In genomic region chr2:192413812-192414424, GRCh38 we compare ENCODE assay signal across 21 cellular contexts.
"Had no signal": no experiment of that assay in that cellular context is flagged by ENCODE, and none has a peak within 500 bp of the region (broad histone marks: within the 10 kb centered on the region; RNA-seq: fewer than 3 reads in every experiment).

No MANE protein-coding gene starts in this region.

- H3K4me1 ChIP-seq: right atrium auricular region had no signal

- H3K36me3 ChIP-seq: right atrium auricular region had no signal

- H3K4me3 ChIP-seq: right atrium auricular region, skin epidermis had no signal

- H3K4me1 Mint-ChIP-seq: activated B cell treated with CpG ODN at 0.5 μM for 24 hours; activated CD4-positive, alpha-beta T cell treated with anti-CD3 and anti-CD28 coated beads, Interleukin-2, amount 10 ng/mL, durations not matched to agents 24 days and 14 days; activated naive CD8-positive, alpha-beta T cell treated with anti-CD3 and anti-CD28 coated beads, Interleukin-2, amount 10 ng/mL, durations not matched to agents 7 days and 5 days had no signal

- H3K36me3 Mint-ChIP-seq: activated naive CD8-positive, alpha-beta T cell treated with anti-CD3 and anti-CD28 coated beads, Interleukin-2, amount 10 ng/mL, durations not matched to agents 7 days and 5 days; natural killer cell treated with Interleukin-12 subunit alpha and Interleukin-12 subunit beta and Interleukin-15 and Interleukin-18, amount 100 ng/mL, for 72 hours had no signal

- H3K27me3 ChIP-seq: right atrium auricular region had no signal

- ATAC-seq: activated CD8-positive, alpha-beta T cell treated with anti-CD3 and anti-CD28 coated beads, Interleukin-2, amount 10 ng/mL, durations not matched to agents 7 days and 5 days had no signal

- H3K9me3 ChIP-seq: right atrium auricular region had no signal

- H3K27ac ChIP-seq: right atrium auricular region, skin epidermis had no signal

- DNase-seq: activated B cell treated with CpG ODN at 0.5 μM for 24 hours; activated CD4-positive, alpha-beta T cell treated with anti-CD3 and anti-CD28 coated beads, Interleukin-2, amount 10 ng/mL, durations not matched to agents 24 days and 14 days; activated CD8-positive, alpha-beta memory T cell treated with anti-CD3 and anti-CD28 coated beads, Interleukin-2, amount 50 U/mL, for 4 hours; activated CD8-positive, alpha-beta T cell treated with anti-CD3 and anti-CD28 coated beads, Interleukin-2, amount 10 ng/mL, durations not matched to agents 7 days and 5 days; activated gamma-delta T cell; activated naive CD8-positive, alpha-beta T cell treated with anti-CD3 and anti-CD28 coated beads, Interleukin-2, amount 10 ng/mL, durations not matched to agents 7 days and 5 days; activated T-cell treated with anti-CD3 and anti-CD28 coated beads, Interleukin-2, amount 50 U/mL, for 48 hours; anterior cingulate cortex; cerebellar nuclear complex; effector memory CD4-positive, alpha-beta T cell; foreskin melanocyte; mesendoderm; occipital lobe; T-helper 2 cell had no signal

- H3K4me3 Mint-ChIP-seq: activated B cell treated with CpG ODN at 0.5 μM for 24 hours; activated CD4-positive, alpha-beta T cell treated with anti-CD3 and anti-CD28 coated beads, Interleukin-2, amount 10 ng/mL, durations not matched to agents 24 days and 14 days; activated CD8-positive, alpha-beta T cell treated with anti-CD3 and anti-CD28 coated beads, Interleukin-2, amount 10 ng/mL, durations not matched to agents 7 days and 5 days; activated naive CD8-positive, alpha-beta T cell treated with anti-CD3 and anti-CD28 coated beads, Interleukin-2, amount 10 ng/mL, durations not matched to agents 7 days and 5 days; dendritic cell treated with granulocyte-macrophage colony-stimulating factor and Interleukin-4, amounts not matched to agents 40 ng/mL and 50 ng/mL, for 4 days; natural killer cell treated with Interleukin-12 subunit alpha and Interleukin-12 subunit beta and Interleukin-15 and Interleukin-18, amount 100 ng/mL, for 72 hours had no signal

- H3K27me3 Mint-ChIP-seq: activated B cell treated with CpG ODN at 0.5 μM for 24 hours; activated CD4-positive, alpha-beta T cell treated with anti-CD3 and anti-CD28 coated beads, Interleukin-2, amount 10 ng/mL, durations not matched to agents 24 days and 14 days; activated naive CD8-positive, alpha-beta T cell treated with anti-CD3 and anti-CD28 coated beads, Interleukin-2, amount 10 ng/mL, durations not matched to agents 7 days and 5 days; dendritic cell treated with granulocyte-macrophage colony-stimulating factor and Interleukin-4, amounts not matched to agents 40 ng/mL and 50 ng/mL, for 4 days; natural killer cell treated with Interleukin-12 subunit alpha and Interleukin-12 subunit beta and Interleukin-15 and Interleukin-18, amount 100 ng/mL, for 72 hours; progenitor cell of endocrine pancreas had no signal

- H3K9me3 Mint-ChIP-seq: activated B cell treated with CpG ODN at 0.5 μM for 24 hours; activated CD4-positive, alpha-beta T cell treated with anti-CD3 and anti-CD28 coated beads, Interleukin-2, amount 10 ng/mL, durations not matched to agents 24 days and 14 days; activated naive CD8-positive, alpha-beta T cell treated with anti-CD3 and anti-CD28 coated beads, Interleukin-2, amount 10 ng/mL, durations not matched to agents 7 days and 5 days; natural killer cell treated with Interleukin-12 subunit alpha and Interleukin-12 subunit beta and Interleukin-15 and Interleukin-18, amount 100 ng/mL, for 72 hours had no signal

- H3K27ac Mint-ChIP-seq: activated B cell treated with CpG ODN at 0.5 μM for 24 hours; activated CD4-positive, alpha-beta T cell treated with anti-CD3 and anti-CD28 coated beads, Interleukin-2, amount 10 ng/mL, durations not matched to agents 24 days and 14 days; activated CD8-positive, alpha-beta T cell treated with anti-CD3 and anti-CD28 coated beads, Interleukin-2, amount 10 ng/mL, durations not matched to agents 7 days and 5 days; activated naive CD8-positive, alpha-beta T cell treated with anti-CD3 and anti-CD28 coated beads, Interleukin-2, amount 10 ng/mL, durations not matched to agents 7 days and 5 days; dendritic cell treated with granulocyte-macrophage colony-stimulating factor and Interleukin-4, amounts not matched to agents 40 ng/mL and 50 ng/mL, for 4 days; natural killer cell treated with Interleukin-12 subunit alpha and Interleukin-12 subunit beta and Interleukin-15 and Interleukin-18, amount 100 ng/mL, for 72 hours; progenitor cell of endocrine pancreas had no signal

- FAIRE-seq: TTC549, urothelium cell line had no signal
